ENCODE assay signal across 8 cellular contexts in genomic region chr13:24450486-24450885, GRCh38.
DNase-seq lines count a peak whose midpoint lies in the region; ATAC-seq and TF ChIP-seq lines count a peak whose summit lies in the region.
"Not testable (repeated sequence)": the region's sequence is repeated elsewhere in the genome, so short reads cannot be mapped to it uniquely, and the experiment has no call there.

No MANE protein-coding gene starts in this region.

- H4K91ac ChIP-seq in neuronal stem cell (ENCODE audit: low read depth, low read length, poor library complexity), result not testable (repeated sequence)

- not testable (repeated sequence) for H3K79me1 ChIP-seq in neuronal stem cell (ENCODE audit: low read depth, low read length)

- peak; percentile 28; the same call in 2 of the 3 replicates for ATAC-seq in SK-N-SH treated with all-trans-retinoic acid at 6 μM for 48 hours
- ATAC-seq in gastroesophageal sphincter, result peak; percentile 7
- ATAC-seq in left ventricle myocardium superior, result peak; percentile 87

- not testable (repeated sequence) for H3K4ac ChIP-seq in neuronal stem cell (ENCODE audit: low read length)

- H3K9me3 ChIP-seq in gastroesophageal sphincter; neuronal stem cell (replicated peaks in 1 of 2; ENCODE audit: control insufficient read depth in 2 of 2, insufficient read depth in 1 of 2, low read depth in 1 of 2, low read length in 2 of 2): not testable (repeated sequence)

- H3K14ac ChIP-seq in neuronal stem cell (ENCODE audit: low read length), result not testable (repeated sequence)

- not testable (repeated sequence) for H2BK12ac ChIP-seq in neuronal stem cell (ENCODE audit: low read length)

- H3K9me3 Mint-ChIP-seq in type B pancreatic cell, result not testable (repeated sequence)

- H3K4me3 ChIP-seq in gastroesophageal sphincter; neuronal stem cell (ENCODE audit: low read length in 2 of 2): not testable (repeated sequence)

- H3K9ac ChIP-seq in neuronal stem cell (ENCODE audit: low read depth, low read length, poor library complexity), result not testable (repeated sequence)

- TF ChIP-seq EP300 in gastroesophageal sphincter (IDR thresholded peaks at IDR 0.05), result not testable (repeated sequence)

- H2AK5ac ChIP-seq in neuronal stem cell (ENCODE audit: low read depth, low read length), result not testable (repeated sequence)

- H2AFZ ChIP-seq in neuronal stem cell (ENCODE audit: low read length), result not testable (repeated sequence)

- not testable (repeated sequence) for H3K27me3 ChIP-seq in gastroesophageal sphincter; neuronal stem cell (ENCODE audit: control insufficient read depth in 3 of 3, insufficient read depth in 3 of 3, low read depth in 1 of 3, low read length in 3 of 3)

- intact Hi-C loops in left ventricle myocardium superior (cut with micrococcal nuclease), result not testable (repeated sequence)

- not testable (repeated sequence) for TF ChIP-seq CTCF in gastroesophageal sphincter (IDR thresholded peaks at IDR 0.05); type B pancreatic cell (conservative IDR thresholded peaks at IDR 0.05)

- peak overlapping the region; percentile 48 for H3K27ac Mint-ChIP-seq in type B pancreatic cell

- H3K27me3 Mint-ChIP-seq in type B pancreatic cell, result not testable (repeated sequence)

- H2BK15ac ChIP-seq in neuronal stem cell (ENCODE audit: low read length), result not testable (repeated sequence)

- H3K4me1 Mint-ChIP-seq in type B pancreatic cell (ENCODE audit: unreplicated experiment), result not testable (repeated sequence)

- H3K36me3 ChIP-seq in gastroesophageal sphincter (peaks cover 0 to 92% of the 10 kb centered on the region in 2 donors), neuronal stem cell (replicated peaks in 1 of 2; ENCODE audit: control insufficient read depth in 2 of 2, insufficient read depth in 2 of 2, low read length in 2 of 2) (peaks cover 21 to 83% of the 10 kb centered on the region in 2 donors)

- not testable (repeated sequence) for H3K4me2 ChIP-seq in neuronal stem cell (ENCODE audit: insufficient read depth, low read length, poor library complexity, severe bottlenecking)

- H3K36me3 Mint-ChIP-seq in type B pancreatic cell, result peaks cover 27% of the 10 kb centered on the region

- TF ChIP-seq POLR2A in gastroesophageal sphincter (IDR thresholded peaks at IDR 0.05), result not testable (repeated sequence)

- peak; percentile 36 for DNase-seq in AG08395 (ENCODE audit: low spot score)
- DNase-seq in EH (ENCODE audit: low read depth), result peak; percentile 73
- peak; percentile 85 for DNase-seq in fibroblast of gingiva (ENCODE audit: low read depth)
- DNase-seq in left ventricle myocardium superior, result peak; percentile 65
- not testable (repeated sequence) for DNase-seq in neuronal stem cell (ENCODE audit: low spot score); type B pancreatic cell (ENCODE audit: extremely low spot score, unreplicated experiment)

- H3K4me1 ChIP-seq in gastroesophageal sphincter; neuronal stem cell (ENCODE audit: control insufficient read depth in 2 of 2, insufficient read depth in 1 of 2, low read depth in 1 of 2, low read length in 2 of 2): not testable (repeated sequence)

- not testable (repeated sequence) for H2BK120ac ChIP-seq in neuronal stem cell (ENCODE audit: low read depth, low read length)

- H3K4me3 Mint-ChIP-seq in type B pancreatic cell, result not testable (repeated sequence)

- 58 to 80% methylated on average over 2 to 4 of the region's 6 CpGs for WGBS in gastroesophageal sphincter (ENCODE audit: low coverage in 1 of 2), 2 donors
- WGBS in neuronal stem cell (ENCODE audit: extremely low coverage in 2 of 2, insufficient read length in 2 of 2, insufficient replicate concordance in 1 of 2), 2 donors, result no CpG with 5 or more reads among the region's 6 CpGs

- H2BK5ac ChIP-seq in neuronal stem cell (ENCODE audit: low read length), result peak overlapping the region; percentile 3

- not testable (repeated sequence) for H3K27ac ChIP-seq in gastroesophageal sphincter; neuronal stem cell (replicated peaks; ENCODE audit: low read length)

- not testable (repeated sequence) for H3K23ac ChIP-seq in neuronal stem cell (ENCODE audit: low read depth, low read length, poor library complexity)

- H3K18ac ChIP-seq in neuronal stem cell (ENCODE audit: low read length), result not testable (repeated sequence)

- H4K8ac ChIP-seq in neuronal stem cell (ENCODE audit: low read depth, low read length), result not testable (repeated sequence)

Comparison
In these comparisons a context has a peak if more than half of its experiments do, and no peak if none do; other contexts are left out.
1. ATAC-seq: peak in every context shown above with its lines; median percentile 87 in left ventricle myocardium superior; 28 in SK-N-SH treated with all-trans-retinoic acid at 6 μM for 48 hours; 7 in gastroesophageal sphincter.